ENCODE assay signal across 8 cellular contexts in genomic region chr5:134567651-134568338, GRCh38. TPM values are rescaled to one million over a fixed set of nuclear protein-coding genes. Genes with fewer than 3 reads are reported as not detected.
DNase-seq lines count a peak whose midpoint lies in the region; ATAC-seq and TF ChIP-seq lines count a peak whose summit lies in the region.

No MANE protein-coding gene starts in this region.

- H3K4me3 ChIP-seq in right atrium auricular region, result no peak overlapping the region

- H3K4me1 ChIP-seq in right atrium auricular region, result peaks cover 0 to 51% of the 10 kb centered on the region in 2 donors

- peaks cover 34% of the 10 kb centered on the region for H3K4me1 Mint-ChIP-seq in HFFc6 (ENCODE audit: low read depth)
- peaks cover 40% of the 10 kb centered on the region for H3K4me1 Mint-ChIP-seq in stimulated activated naive CD8-positive, alpha-beta T cell treated with anti-CD3 and anti-CD28 coated beads, Interleukin-15, amount 100 ng/mL, for 72 hours

- H3K9me3 ChIP-seq in right atrium auricular region, result no peaks in the 10 kb centered on the region

- H3K36me3 ChIP-seq in right atrium auricular region, result peaks cover 66% of the 10 kb centered on the region

- peak overlapping the region; percentile 74 to 91 for H3K27ac ChIP-seq in right atrium auricular region

- peaks cover 21% of the 10 kb centered on the region for H3K36me3 Mint-ChIP-seq in HFFc6 (ENCODE audit: low read depth)
- peaks cover 2 to 11% of the 10 kb centered on the region in 2 donors for H3K36me3 Mint-ChIP-seq in activated naive CD4-positive, alpha-beta T cell treated with anti-CD3 and anti-CD28 coated beads, Interleukin-2, amount 50 U/mL, for 72 hours

- H3K27ac Mint-ChIP-seq in HFFc6, result peak overlapping the region; percentile 83
- H3K27ac Mint-ChIP-seq in activated naive CD4-positive, alpha-beta T cell treated with anti-CD3 and anti-CD28 coated beads, Interleukin-2, amount 50 U/mL, for 72 hours, result peak overlapping the region; percentile 76 to 86
- H3K27ac Mint-ChIP-seq in stimulated activated naive CD8-positive, alpha-beta T cell treated with anti-CD3 and anti-CD28 coated beads, Interleukin-15, amount 100 ng/mL, for 72 hours, result peak overlapping the region; percentile 80 to 91

- TF ChIP-seq CTCF in HFFc6 (IDR thresholded peaks at IDR 0.05), result no peak
- TF ChIP-seq CTCF in right atrium auricular region (IDR thresholded peaks at IDR 0.05), result no peak

- no peak for ATAC-seq in activated naive CD4-positive, alpha-beta T cell treated with anti-CD3 and anti-CD28 coated beads, Interleukin-2, amount 50 U/mL, for 72 hours
- no peak for ATAC-seq in stimulated activated naive CD8-positive, alpha-beta T cell treated with anti-CD3 and anti-CD28 coated beads, Interleukin-15, amount 100 ng/mL, for 72 hours
- ATAC-seq in HG03025 (IDR thresholded peaks at IDR 0.05; ENCODE audit: low FRiP score, unreplicated experiment), result no peak

- H3K4me3 Mint-ChIP-seq in HFFc6, result peak overlapping the region; percentile 32
- H3K4me3 Mint-ChIP-seq in stimulated activated naive CD8-positive, alpha-beta T cell treated with anti-CD3 and anti-CD28 coated beads, Interleukin-15, amount 100 ng/mL, for 72 hours, result no peak overlapping the region

- H3K27me3 Mint-ChIP-seq in HFFc6 (ENCODE audit: insufficient read depth), result peaks cover 2% of the 10 kb centered on the region; the same call in 1 of the 2 replicates
- no peaks in the 10 kb centered on the region for H3K27me3 Mint-ChIP-seq in stimulated activated naive CD8-positive, alpha-beta T cell treated with anti-CD3 and anti-CD28 coated beads, Interleukin-15, amount 100 ng/mL, for 72 hours

- H3K9me3 Mint-ChIP-seq in HFFc6, result no peaks in the 10 kb centered on the region
- no peaks in the 10 kb centered on the region for H3K9me3 Mint-ChIP-seq in activated naive CD4-positive, alpha-beta T cell treated with anti-CD3 and anti-CD28 coated beads, Interleukin-2, amount 50 U/mL, for 72 hours
- H3K9me3 Mint-ChIP-seq in stimulated activated naive CD8-positive, alpha-beta T cell treated with anti-CD3 and anti-CD28 coated beads, Interleukin-15, amount 100 ng/mL, for 72 hours, result no peaks in the 10 kb centered on the region

- DNase-seq in HFFc6 (peak; percentile 58), right atrium auricular region (ENCODE audit: low spot score) (peak; percentile 90), NCI-H510A treated with DMSO at 0.1 percent for 48 hours (lab: John Stamatoyannopoulos, UW) (no peak), SHP77 treated with DMSO at 0.1 percent for 48 hours (lab: John Stamatoyannopoulos, UW) (no peak)
- DNase-seq in activated naive CD4-positive, alpha-beta T cell treated with anti-CD3 and anti-CD28 coated beads, Interleukin-2, amount 50 U/mL, for 72 hours (ENCODE audit: low spot score in 2 of 2), result no peak
- DNase-seq in stimulated activated naive CD8-positive, alpha-beta T cell treated with anti-CD3 and anti-CD28 coated beads, Interleukin-15, amount 100 ng/mL, for 72 hours, result no peak
- no peak for DNase-seq in stimulated activated CD4-positive, alpha-beta T cell treated with anti-CD3 and anti-CD28 coated beads, Interleukin-4, amount 100 ng/mL, for 24 hours

- no peaks in the 10 kb centered on the region for H3K27me3 ChIP-seq in right atrium auricular region

RNA-seq across cellular contexts. Expression of gene JADE2, which starts 42.3 kb away (rescaled TPM):
- total RNA-seq in HFFc6 (2021; fragmentation: NEBNext Ultra II Directional; extraction: Animal tissue kit (Norgen Biotek cat#: 25700)), result 10 to 100 TPM; 32.8 to 41.0 (median 39.6) TPM
- total RNA-seq in activated naive CD4-positive, alpha-beta T cell treated with anti-CD3 and anti-CD28 coated beads, Interleukin-2, amount 50 U/mL, for 72 hours, result 10 to 100 TPM; 73.4 to 80.8 TPM
- total RNA-seq in right atrium auricular region, result 10 to 100 TPM; 37.5 to 47.6 TPM

Comparison
In these comparisons a context has a peak if more than half of its experiments do, and no peak if none do; other contexts are left out.
1. DNase-seq: peak in HFFc6 (single experiment) and right atrium auricular region (single experiment); none in activated naive CD4-positive, alpha-beta T cell treated with anti-CD3 and anti-CD28 coated beads, Interleukin-2, amount 50 U/mL, for 72 hours (0 of 2), stimulated activated naive CD8-positive, alpha-beta T cell treated with anti-CD3 and anti-CD28 coated beads, Interleukin-15, amount 100 ng/mL, for 72 hours (0 of 2), NCI-H510A treated with DMSO at 0.1 percent for 48 hours (single experiment), stimulated activated CD4-positive, alpha-beta T cell treated with anti-CD3 and anti-CD28 coated beads, Interleukin-4, amount 100 ng/mL, for 24 hours (single experiment) and SHP77 treated with DMSO at 0.1 percent for 48 hours (single experiment).
2. Peak in every context shown above with its lines, with median percentiles within 50 percentile points of each other: H3K27ac Mint-ChIP-seq.